17 cellular contexts compared by ENCODE assay signal in the genomic region with DNA sequence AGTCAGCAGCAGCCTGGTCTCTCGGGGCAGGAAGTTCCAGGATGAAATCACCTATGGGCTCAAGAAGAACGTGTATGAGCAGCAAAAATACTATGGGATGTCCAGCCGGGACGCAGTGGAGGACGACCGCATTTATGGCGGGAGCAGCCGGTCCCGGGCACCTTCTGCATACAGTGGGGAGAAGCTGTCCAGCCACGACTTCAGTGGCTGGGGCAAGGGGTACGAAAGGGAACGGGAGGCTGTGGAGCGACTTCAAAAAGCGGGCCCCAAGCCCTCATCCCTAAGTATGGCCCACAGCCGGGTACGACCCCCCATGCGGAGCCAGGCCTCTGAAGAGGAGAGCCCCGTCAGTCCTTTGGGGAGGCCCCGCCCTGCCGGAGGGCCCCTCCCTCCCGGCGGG. TPM values are rescaled to one million over a fixed set of nuclear protein-coding genes. Genes with fewer than 3 reads are reported as not detected.
A peak's percentile ranks its signal among the peaks of the same experiment; 100 is the strongest.
DNase-seq lines count a peak whose midpoint lies in the region; ATAC-seq and TF ChIP-seq lines count a peak whose summit lies in the region.
"Had no signal": no experiment of that assay in that cellular context is flagged by ENCODE, and none has a peak within 500 bp of the region (broad histone marks: within the 10 kb centered on the region; RNA-seq: fewer than 3 reads in every experiment).

No MANE protein-coding gene starts in this region.

- no peak overlapping the region for H3K4ac ChIP-seq in neuronal stem cell (ENCODE audit: low read length)

- H2BK5ac ChIP-seq in neuronal stem cell (ENCODE audit: low read length): peak overlapping the region; percentile 46

- H4K8ac ChIP-seq in neuronal stem cell (ENCODE audit: low read depth, low read length): no peak overlapping the region

- no peak for ATAC-seq in HG03378 (IDR thresholded peaks at IDR 0.05; ENCODE audit: unreplicated experiment)
- ATAC-seq: A549 had no signal

- H2AFZ ChIP-seq in neuronal stem cell (ENCODE audit: low read length): no peak overlapping the region

- H3K27ac ChIP-seq in BLaER1: no peak overlapping the region
- H3K27ac ChIP-seq in neuronal stem cell (replicated peaks; ENCODE audit: low read length): no peak overlapping the region
- H3K27ac ChIP-seq: 22Rv1, A549 had no signal

- H3K79me1 ChIP-seq in neuronal stem cell (ENCODE audit: low read depth, low read length): no peaks in the 10 kb centered on the region

- H3K9ac ChIP-seq in BLaER1: no peak overlapping the region
- no peak overlapping the region for H3K9ac ChIP-seq in neuronal stem cell (ENCODE audit: low read depth, low read length, poor library complexity)

- H4K20me1 ChIP-seq in BLaER1: no peaks in the 10 kb centered on the region

- no peak overlapping the region for H3K14ac ChIP-seq in neuronal stem cell (ENCODE audit: low read length)

- H2BK12ac ChIP-seq in neuronal stem cell (ENCODE audit: low read length): no peak overlapping the region

- H3K36me3 ChIP-seq in BLaER1: no peaks in the 10 kb centered on the region
- H3K36me3 ChIP-seq in neuronal stem cell (replicated peaks in 1 of 2; ENCODE audit: control insufficient read depth in 2 of 2, insufficient read depth in 2 of 2, low read length in 2 of 2): no peaks in the 10 kb centered on the region

- peak overlapping the region; percentile 47 for H2BK15ac ChIP-seq in neuronal stem cell (ENCODE audit: low read length)

- H3K4me2 ChIP-seq in BLaER1 (peak overlapping the region; percentile 27), neuronal stem cell (ENCODE audit: insufficient read depth, low read length, poor library complexity, severe bottlenecking) (no peak overlapping the region)
- H3K4me2 ChIP-seq: A549 had no signal

- no CpG with 5 or more reads among the region's 22 CpGs for WGBS in neuronal stem cell (ENCODE audit: extremely low coverage in 2 of 2, insufficient read length in 2 of 2, insufficient replicate concordance in 1 of 2), 2 donors

- no peak for TF ChIP-seq RAD21 in Ishikawa (IDR thresholded peaks at IDR 0.05; ENCODE audit: low read depth)

- no peak for DNase-seq in neuronal stem cell (ENCODE audit: low spot score)
- DNase-seq in NCI-H1436 (lab: John Stamatoyannopoulos, UW): no peak
- DNase-seq: AML-193; C1 segment of cervical spinal cord; CD4-positive, alpha-beta memory T cell; CD4-positive, CD25-positive, alpha-beta regulatory T cell; CD8-positive, alpha-beta memory T cell; COR-L47; DMS79 treated with DMSO at 0.1 percent for 48 hours; GF-D8 had no signal

- H3K23ac ChIP-seq in neuronal stem cell (ENCODE audit: low read depth, low read length, poor library complexity): no peak overlapping the region

- H3K4me3 ChIP-seq in BLaER1: no peak overlapping the region
- H3K4me3 ChIP-seq in neuronal stem cell (ENCODE audit: low read length in 2 of 2): no peak overlapping the region
- H3K4me3 ChIP-seq: A549 had no signal

- no peak for TF ChIP-seq EP300 in Ishikawa (IDR thresholded peaks at IDR 0.05; ENCODE audit: borderline replicate concordance)

- H3K27me3 ChIP-seq in BLaER1 (no peaks in the 10 kb centered on the region), neuronal stem cell (ENCODE audit: control insufficient read depth in 3 of 3, insufficient read depth in 3 of 3, low read depth in 1 of 3, low read length in 3 of 3) (no peaks in the 10 kb centered on the region)

- peak overlapping the region; percentile 41 for H2AK5ac ChIP-seq in neuronal stem cell (ENCODE audit: low read depth, low read length)

- H4K91ac ChIP-seq in neuronal stem cell (ENCODE audit: low read depth, low read length, poor library complexity): no peak overlapping the region

- H3K4me1 ChIP-seq in BLaER1 (peaks cover 54% of the 10 kb centered on the region), neuronal stem cell (ENCODE audit: control insufficient read depth in 2 of 2, insufficient read depth in 1 of 2, low read depth in 1 of 2, low read length in 2 of 2) (peaks cover 0 to 2% of the 10 kb centered on the region in 2 donors)
- H3K4me1 ChIP-seq: A549 had no signal

- H3K9me3 ChIP-seq in BLaER1 (no peaks in the 10 kb centered on the region), neuronal stem cell (replicated peaks in 1 of 2; ENCODE audit: control insufficient read depth in 2 of 2, insufficient read depth in 1 of 2, low read depth in 1 of 2, low read length in 2 of 2) (no peaks in the 10 kb centered on the region)
- H3K9me3 ChIP-seq: A549 had no signal

- H3K18ac ChIP-seq in neuronal stem cell (ENCODE audit: low read length): no peak overlapping the region

- no peak overlapping the region for H2BK120ac ChIP-seq in neuronal stem cell (ENCODE audit: low read depth, low read length)

TF ChIP-seq in Ishikawa, 13 proteins besides CTCF, POLR2A, EP300 and RAD21:
- TF ChIP-seq ZBTB7A (IDR thresholded peaks at IDR 0.05; ENCODE audit: low read depth) (0 out of 2 replicates have a peak, but pooled peaks have one; percentile 0), YY1 (IDR thresholded peaks at IDR 0.05; ENCODE audit: low read depth) (no peak)
TF ChIP-seq in Ishikawa: peak in this region for 1.

RNA-seq across cellular contexts. Expression of gene APEH, which starts 12.1 kb away (rescaled TPM):
- 50.1 TPM for polyA plus RNA-seq in neuronal stem cell (2013, experiment 1 of 2)
- 46.8 TPM for polyA plus RNA-seq in neuronal stem cell (2013, experiment 2 of 2)

RNA-seq across cellular contexts. Expression of gene MST1, which starts 27.3 kb away (rescaled TPM):
- polyA plus RNA-seq in neuronal stem cell (2013, experiment 1 of 2): 10.4 TPM
- polyA plus RNA-seq in neuronal stem cell (2013, experiment 2 of 2): 11.3 TPM

RNA-seq across cellular contexts. Expression of gene RNF123, which starts 27.3 kb away (rescaled TPM):
- 21.9 TPM for polyA plus RNA-seq in neuronal stem cell (2013, experiment 1 of 2)
- 20.9 TPM for polyA plus RNA-seq in neuronal stem cell (2013, experiment 2 of 2)

RNA-seq across cellular contexts. Expression of gene AMIGO3, which starts 57.5 kb away (rescaled TPM):
- 1.0 TPM for polyA plus RNA-seq in neuronal stem cell (2013, experiment 1 of 2)
- polyA plus RNA-seq in neuronal stem cell (2013, experiment 2 of 2): 0.93 TPM
- polyA plus RNA-seq: BJ; CD14-positive monocyte; CD4-positive, alpha-beta memory T cell had no signal
